24 cellular contexts compared by ENCODE assay signal in genomic region chr13:23963947-23964346, GRCh38.
DNase-seq lines count a peak whose midpoint lies in the region; ATAC-seq and TF ChIP-seq lines count a peak whose summit lies in the region.
"Had no signal": no experiment of that assay in that cellular context is flagged by ENCODE, and none has a peak within 500 bp of the region (broad histone marks: within the 10 kb centered on the region; RNA-seq: fewer than 3 reads in every experiment).

No MANE protein-coding gene starts in this region.

- H3K36me3 Mint-ChIP-seq in activated CD4-positive, alpha-beta T cell treated with anti-CD3 and anti-CD28 coated beads for 36 hours (ENCODE audit: low read depth) = no peaks in the 10 kb centered on the region
- H3K36me3 Mint-ChIP-seq: stimulated activated memory B cell treated with anti-CD40 and anti-IgM and Interleukin-4, amounts not matched to agents 10 μg/mL and 1 μg/mL and 100 μg/mL, for 72 hours; WTC11 had no signal

- peak; percentile 33 for ATAC-seq in activated CD4-positive, alpha-beta T cell treated with anti-CD3 and anti-CD28 coated beads for 36 hours
- ATAC-seq in HG02885 (IDR thresholded peaks at IDR 0.05; ENCODE audit: poor library complexity, unreplicated experiment) = peak; percentile 37
- ATAC-seq in mucosa of descending colon = peak; percentile 65
- ATAC-seq: gastroesophageal sphincter; left lung; stimulated activated memory B cell treated with anti-CD40 and anti-IgM and Interleukin-4, amounts not matched to agents 10 μg/mL and 1 μg/mL and 100 μg/mL, for 72 hours; WTC11 had no signal

- no peak overlapping the region for H3K4me3 ChIP-seq in mucosa of descending colon
- H3K4me3 ChIP-seq: gastroesophageal sphincter, left lung, tibial artery had no signal

- H3K4me1 ChIP-seq in mucosa of descending colon (ENCODE audit: low read depth) = peaks cover 8% of the 10 kb centered on the region
- H3K4me1 ChIP-seq: BE2C, gastroesophageal sphincter had no signal

- H3K4me3 Mint-ChIP-seq in activated CD4-positive, alpha-beta T cell treated with anti-CD3 and anti-CD28 coated beads for 36 hours = no peak overlapping the region
- H3K4me3 Mint-ChIP-seq: activated naive CD4-positive, alpha-beta T cell treated with anti-CD3 and anti-CD28 coated beads for 36 hours; H9; stimulated activated memory B cell treated with anti-CD40 and anti-IgM and Interleukin-4, amounts not matched to agents 10 μg/mL and 1 μg/mL and 100 μg/mL, for 72 hours; WTC11 had no signal

- no peak for DNase-seq in activated CD4-positive, alpha-beta T cell treated with anti-CD3 and anti-CD28 coated beads for 36 hours
- DNase-seq in activated CD4-positive, alpha-beta T cell treated with anti-CD3 and anti-CD28 coated beads for 4 hours = no peak
- peak; percentile 29 for DNase-seq in amniotic epithelial cell (ENCODE audit: low read depth)
- DNase-seq in mucosa of descending colon = no peak
- DNase-seq in kidney glomerular epithelial cell (lab: John Stamatoyannopoulos, UW) = no peak
- no peak for DNase-seq in SIG-M5 treated with dmso at 0.1 percent for 504 hours (lab: John Stamatoyannopoulos, UW; ENCODE audit: unreplicated experiment)
- DNase-seq in NCI-H748 (lab: John Stamatoyannopoulos, UW; ENCODE audit: unreplicated experiment) = no peak
- DNase-seq: 8988T; BE2C; Calu3; H9; left lung; NCI-H1105; NCI-H524 treated with DMSO at 0.1 percent for 48 hours; nucleus accumbens; retina; SHP77 treated with DMSO at 0.1 percent for 48 hours; stimulated activated CD4-positive, alpha-beta T cell treated with anti-CD3 and anti-CD28 coated beads, Interleukin-15, amount 100 ng/mL, for 24 hours; tibial artery had no signal

- H3K9me3 Mint-ChIP-seq in activated CD4-positive, alpha-beta T cell treated with anti-CD3 and anti-CD28 coated beads for 36 hours (ENCODE audit: low read depth) = no peaks in the 10 kb centered on the region
- H3K9me3 Mint-ChIP-seq: activated naive CD4-positive, alpha-beta T cell treated with anti-CD3 and anti-CD28 coated beads for 36 hours; H9; stimulated activated memory B cell treated with anti-CD40 and anti-IgM and Interleukin-4, amounts not matched to agents 10 μg/mL and 1 μg/mL and 100 μg/mL, for 72 hours; WTC11 had no signal

- H3K27ac Mint-ChIP-seq in activated CD4-positive, alpha-beta T cell treated with anti-CD3 and anti-CD28 coated beads for 36 hours = no peak overlapping the region
- H3K27ac Mint-ChIP-seq: activated naive CD4-positive, alpha-beta T cell treated with anti-CD3 and anti-CD28 coated beads for 36 hours; H9; stimulated activated memory B cell treated with anti-CD40 and anti-IgM and Interleukin-4, amounts not matched to agents 10 μg/mL and 1 μg/mL and 100 μg/mL, for 72 hours; WTC11 had no signal

- H3K9me3 ChIP-seq in mucosa of descending colon = no peaks in the 10 kb centered on the region
- H3K9me3 ChIP-seq: BE2C, gastroesophageal sphincter, left lung, tibial artery had no signal

- intact Hi-C loops in activated CD4-positive, alpha-beta T cell treated with anti-CD3 and anti-CD28 coated beads for 36 hours (cut with DNase I, micrococcal nuclease) = loop anchor here (5.0 to 10.0 kb wide), 4 partner anchors 42 to 589 kb away; no protein-coding TSS in a partner anchor
- intact Hi-C loops in mucosa of descending colon (cut with DNase I, micrococcal nuclease) = no loop called here

- no peak for TF ChIP-seq CTCF in mucosa of descending colon (IDR thresholded peaks at IDR 0.05)

- H3K4me1 Mint-ChIP-seq in activated CD4-positive, alpha-beta T cell treated with anti-CD3 and anti-CD28 coated beads for 36 hours = peaks cover 43% of the 10 kb centered on the region
- H3K4me1 Mint-ChIP-seq: stimulated activated memory B cell treated with anti-CD40 and anti-IgM and Interleukin-4, amounts not matched to agents 10 μg/mL and 1 μg/mL and 100 μg/mL, for 72 hours had no signal

- POLR2A ChIA-PET in activated CD4-positive, alpha-beta T cell treated with anti-CD3 and anti-CD28 coated beads for 36 hours (lab: Charles Lee) = no interaction called here

- H3K36me3 ChIP-seq in mucosa of descending colon (ENCODE audit: low read depth) = no peaks in the 10 kb centered on the region
- H3K36me3 ChIP-seq: BE2C, gastroesophageal sphincter, left lung, tibial artery had no signal

- CTCF ChIA-PET in activated CD4-positive, alpha-beta T cell treated with anti-CD3 and anti-CD28 coated beads for 36 hours (lab: Charles Lee) = interaction anchor here (0.7 to 1.3 kb wide), 2 partner anchors 16 to 610 kb away, joined by 3 read pairs; no protein-coding TSS in a partner anchor

- no peaks in the 10 kb centered on the region for H3K27me3 Mint-ChIP-seq in activated CD4-positive, alpha-beta T cell treated with anti-CD3 and anti-CD28 coated beads for 36 hours
- H3K27me3 Mint-ChIP-seq: stimulated activated memory B cell treated with anti-CD40 and anti-IgM and Interleukin-4, amounts not matched to agents 10 μg/mL and 1 μg/mL and 100 μg/mL, for 72 hours had no signal

Comparison
In these comparisons a context has a peak if more than half of its experiments do, and no peak if none do; other contexts are left out.
1. intact Hi-C loops: an anchor here in activated CD4-positive, alpha-beta T cell treated with anti-CD3 and anti-CD28 coated beads for 36 hours (5.0 to 10.0 kb wide); none called in mucosa of descending colon.